31 cellular contexts compared by ENCODE assay signal in the genomic region with DNA sequence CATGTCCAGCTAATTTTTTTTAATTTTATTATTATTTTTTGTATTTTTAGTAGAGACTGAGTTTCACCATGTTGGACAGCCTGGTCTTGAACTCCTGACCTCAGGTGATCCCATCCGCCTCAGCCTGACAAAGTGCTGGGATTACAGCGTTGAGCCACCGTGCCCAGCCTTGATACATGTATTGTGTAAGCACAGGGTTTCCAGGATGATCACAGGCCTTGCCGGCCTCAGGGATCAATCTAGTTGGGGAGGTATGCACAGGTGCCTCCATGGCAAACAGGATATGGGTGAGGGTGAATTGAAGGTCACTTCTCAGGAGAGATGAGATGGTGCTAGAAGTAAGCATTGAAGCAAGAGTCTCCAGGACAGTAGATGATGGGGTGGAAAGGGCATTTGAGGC.
"Had no signal": no experiment of that assay in that cellular context is flagged by ENCODE, and none has a peak within 500 bp of the region (broad histone marks: within the 10 kb centered on the region; RNA-seq: fewer than 3 reads in every experiment).

No MANE protein-coding gene starts in this region.

- H3K9me3 ChIP-seq: adrenal gland, body of pancreas, breast epithelium, SJCRH30 had no signal

- H3K9me3 Mint-ChIP-seq: activated CD4-positive, alpha-beta memory T cell treated with anti-CD3 and anti-CD28 coated beads for 36 hours; activated naive CD4-positive, alpha-beta T cell treated with anti-CD3 and anti-CD28 coated beads for 36 hours; activated naive CD4-positive, alpha-beta T cell treated with anti-CD3 and anti-CD28 coated beads, Interleukin-2, amount 50 U/mL, for 72 hours; activated T-cell treated with anti-CD3 and anti-CD28 coated beads, Interleukin-2, amount 50 U/mL, for 4 hours; activated T-helper 1 cell treated with anti-CD3 and anti-CD28 coated beads, Interleukin-12 subunit alpha, Interleukin-12 subunit beta, Interleukin-2, Interleukin-4 antibody, amounts not matched to agents 30 ng/mL and 10 ng/mL and 1 ng/mL, durations not matched to agents 14 hours and 24 hours and 36 hours; T-helper 1 cell treated with Interleukin-12 subunit alpha and Interleukin-12 subunit beta and Interleukin-4 antibody, amounts not matched to agents 30 μg/mL and 1 μg/mL, for 36 hours; T-helper 2 cell treated with Interferon-gamma antibody and Interleukin-4, amounts not matched to agents 5 μg/mL and 100 μg/mL, for 36 hours had no signal

- H3K36me3 ChIP-seq: breast epithelium had no signal

- ATAC-seq: activated CD4-positive, CD25-positive, alpha-beta regulatory T cell treated with anti-CD3 and anti-CD28 coated beads, Interleukin-2, amount 50 U/mL, for 24 hours; activated naive CD4-positive, alpha-beta T cell treated with anti-CD3 and anti-CD28 coated beads, Interleukin-2, amount 50 U/mL, for 72 hours; activated T-cell treated with anti-CD3 and anti-CD28 coated beads, Interleukin-2, amount 50 U/mL, for 4 hours; body of pancreas had no signal

- H3K27me3 ChIP-seq: adrenal gland, body of pancreas, breast epithelium, SJCRH30 had no signal

- H3K4me3 Mint-ChIP-seq: activated CD4-positive, alpha-beta memory T cell treated with anti-CD3 and anti-CD28 coated beads for 36 hours; activated naive CD4-positive, alpha-beta T cell treated with anti-CD3 and anti-CD28 coated beads for 36 hours; activated T-cell treated with anti-CD3 and anti-CD28 coated beads, Interleukin-2, amount 50 U/mL, for 4 hours; activated T-helper 1 cell treated with anti-CD3 and anti-CD28 coated beads, Interleukin-12 subunit alpha, Interleukin-12 subunit beta, Interleukin-2, Interleukin-4 antibody, amounts not matched to agents 30 ng/mL and 10 ng/mL and 1 ng/mL, durations not matched to agents 14 hours and 24 hours and 36 hours; T-helper 1 cell treated with Interleukin-12 subunit alpha and Interleukin-12 subunit beta and Interleukin-4 antibody, amounts not matched to agents 30 μg/mL and 1 μg/mL, for 36 hours; T-helper 2 cell treated with Interferon-gamma antibody and Interleukin-4, amounts not matched to agents 5 μg/mL and 100 μg/mL, for 36 hours had no signal

- H3K4me1 ChIP-seq: breast epithelium, SJCRH30 had no signal

- H3K27ac ChIP-seq: adrenal gland, body of pancreas, breast epithelium, KMS-11, PC-9, SJCRH30, SK-N-MC had no signal

- H3K27ac Mint-ChIP-seq: activated CD4-positive, alpha-beta memory T cell treated with anti-CD3 and anti-CD28 coated beads for 36 hours; activated naive CD4-positive, alpha-beta T cell treated with anti-CD3 and anti-CD28 coated beads for 36 hours; activated naive CD4-positive, alpha-beta T cell treated with anti-CD3 and anti-CD28 coated beads, Interleukin-2, amount 50 U/mL, for 72 hours; activated T-helper 1 cell treated with anti-CD3 and anti-CD28 coated beads, Interleukin-12 subunit alpha, Interleukin-12 subunit beta, Interleukin-2, Interleukin-4 antibody, amounts not matched to agents 30 ng/mL and 10 ng/mL and 1 ng/mL, durations not matched to agents 14 hours and 24 hours and 36 hours; T-helper 1 cell treated with Interleukin-12 subunit alpha and Interleukin-12 subunit beta and Interleukin-4 antibody, amounts not matched to agents 30 μg/mL and 1 μg/mL, for 36 hours; T-helper 2 cell treated with Interferon-gamma antibody and Interleukin-4, amounts not matched to agents 5 μg/mL and 100 μg/mL, for 36 hours had no signal

- H3K9ac ChIP-seq: KMS-11 had no signal

- H3K4me2 ChIP-seq: KMS-11, PC-9 had no signal

- DNase-seq: activated CD4-positive, alpha-beta memory T cell treated with anti-CD3 and anti-CD28 coated beads for 36 hours; activated CD4-positive, alpha-beta T cell treated with anti-CD3 and anti-CD28 coated beads for 4 hours; activated CD4-positive, alpha-beta T cell treated with anti-CD3 and anti-CD28 coated beads, Interleukin-2, amount 50 U/mL, for 1 hour; activated CD8-positive, alpha-beta memory T cell treated with anti-CD3 and anti-CD28 coated beads, Interleukin-2, amount 50 U/mL, for 4 hours; activated gamma-delta T cell treated with Interleukin-2 at 50 U/mL for 16 hours; activated naive CD4-positive, alpha-beta T cell treated with anti-CD3 and anti-CD28 coated beads for 36 hours; activated T-cell treated with anti-CD3 and anti-CD28 coated beads for 4 hours; activated T-cell treated with anti-CD3 and anti-CD28 coated beads, Interleukin-2, amount 50 U/mL, for 4 hours; body of pancreas; MM.1S; MV-4-11; NCI-H1092; NCI-H1436 treated with DMSO at 0.1 percent for 48 hours; NCI-H1694 treated with DMSO at 0.1 percent for 48 hours; NCI-H2029; NCI-H345; NCI-H526; NCI-H748 treated with DMSO at 0.1 percent for 48 hours; NK-92 treated with Interleukin-12 subunit alpha and Interleukin-12 subunit beta, amount 100 ng/mL, for 24 hours; PC-9; SHP77; SJCRH30 had no signal

- H2AFZ ChIP-seq: PC-9 had no signal

- H3K4me3 ChIP-seq: adrenal gland, body of pancreas, breast epithelium, PC-9, SJCRH30, SK-N-MC had no signal

- H3K27me3 Mint-ChIP-seq: activated CD4-positive, alpha-beta memory T cell treated with anti-CD3 and anti-CD28 coated beads for 36 hours had no signal
